12 cellular contexts compared by ENCODE assay signal in the genomic region with DNA sequence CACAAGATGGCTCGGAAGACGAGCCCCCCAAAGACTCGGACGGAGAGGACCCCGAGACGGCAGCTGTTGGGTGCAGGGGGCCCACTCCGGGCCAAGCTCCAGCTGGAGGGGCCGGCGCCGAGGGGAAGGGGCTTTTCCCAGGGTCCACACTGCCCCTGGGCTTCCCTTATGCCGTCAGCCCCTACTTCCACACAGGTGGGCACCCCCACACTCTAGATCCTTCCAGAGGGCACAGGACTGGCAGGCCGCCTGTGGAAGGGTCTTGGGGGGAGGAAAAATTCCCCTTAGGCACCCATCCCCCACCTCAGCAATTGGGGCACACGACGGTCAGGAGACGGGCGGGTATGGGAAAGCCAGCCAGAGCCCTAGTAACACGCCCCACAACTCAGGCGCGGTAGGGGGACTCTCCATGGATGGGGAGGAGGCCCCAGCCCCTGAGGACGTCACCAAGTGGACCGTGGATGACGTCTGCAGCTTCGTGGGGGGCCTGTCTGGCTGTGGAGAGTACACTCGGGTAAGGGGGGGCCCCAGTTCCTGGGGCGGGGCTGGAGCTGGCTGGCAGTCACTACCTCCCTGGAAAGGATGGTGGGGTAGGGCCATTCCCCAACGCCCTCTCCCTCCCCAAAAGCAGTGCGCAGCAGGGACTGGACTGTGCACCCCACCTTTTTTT. TPM values are rescaled to one million over a fixed set of nuclear protein-coding genes. Genes with fewer than 3 reads are reported as not detected.
DNase-seq lines count a peak whose midpoint lies in the region; ATAC-seq, FAIRE-seq and TF ChIP-seq lines count a peak whose summit lies in the region.
"Had no signal": no experiment of that assay in that cellular context is flagged by ENCODE, and none has a peak within 500 bp of the region (broad histone marks: within the 10 kb centered on the region; RNA-seq: fewer than 3 reads in every experiment).

No MANE protein-coding gene starts in this region.

- no peaks in the 10 kb centered on the region for H3K27me3 ChIP-seq in K562 (ENCODE audit: control insufficient read depth in 2 of 2, insufficient read depth in 2 of 2, low read length in 2 of 2)
- peaks cover 0 to 16% of the 10 kb centered on the region in 2 donors for H3K27me3 ChIP-seq in right lobe of liver

- TF ChIP-seq EP300 in K562 (IDR thresholded peaks at IDR 0.05; ENCODE audit: low read length), result no peak

- TF ChIP-seq CTCF in K562 (IDR thresholded peaks at IDR 0.05 in 2 of 3, conservative IDR thresholded peaks at IDR 0.05 in 1 of 3; ENCODE audit: insufficient read depth in 2 of 3, low read depth in 1 of 3, low read length in 3 of 3) (no peak), right lobe of liver (IDR thresholded peaks at IDR 0.05) (no peak)

- H3K79me2 ChIP-seq in K562 (ENCODE audit: control insufficient read depth, insufficient read depth, low read length), result no peaks in the 10 kb centered on the region

- H3K36me3 ChIP-seq in K562 (ENCODE audit: control insufficient read depth, insufficient read depth, low read length), result peaks cover 44% of the 10 kb centered on the region; the same call in 2 of the 3 replicates
- H3K36me3 ChIP-seq in right lobe of liver, result peaks cover 0 to 10% (median 0%) of the 10 kb centered on the region in 4 donors

- no peak overlapping the region for H3K4me2 ChIP-seq in K562 (ENCODE audit: insufficient read depth, low read length)

- H3K4me3 ChIP-seq in K562 (no peak overlapping the region), right lobe of liver (peak overlapping the region in 2 of 3 donors; percentile 27 to 30)

- H3K9me1 ChIP-seq in K562 (ENCODE audit: control insufficient read depth, insufficient read depth, low read length), result no peaks in the 10 kb centered on the region

- H2AFZ ChIP-seq in K562 (ENCODE audit: low read depth, low read length), result no peak overlapping the region

- peaks cover 28 to 92% of the 10 kb centered on the region in 2 experiments for H3K4me1 ChIP-seq in K562 (replicated peaks in 1 of 2; ENCODE audit: control insufficient read depth in 2 of 2, insufficient read depth in 2 of 2, low read length in 2 of 2)
- H3K4me1 ChIP-seq in right lobe of liver, result peaks cover 0 to 18% (median 6%) of the 10 kb centered on the region in 4 donors

- TF ChIP-seq POLR2A in K562 (conservative IDR thresholded peaks at IDR 0.05) (peak; percentile 79), right lobe of liver (IDR thresholded peaks at IDR 0.05) (no peak)

- FAIRE-seq in K562 (lab: Jason Lieb, UNC), result peak; percentile 62

- no TSS peak for BruUV-seq in K562 (replicated peaks; lab: Mats Ljungman, UMichigan)

- 18% methylated on average over 24 of the region's 27 CpGs for WGBS in K562 (ENCODE audit: insufficient coverage, low coverage, missing lambda C conversion rate)
- WGBS in right lobe of liver (ENCODE audit: insufficient coverage, low coverage, low lambda C conversion rate, missing lambda C conversion rate), result 13% methylated on average over 3 of the region's 27 CpGs

- CTCF ChIA-PET in K562 (lab: Yijun Ruan, JAX; ENCODE audit: low intra/inter-chr PET ratio), result no interaction called here

- H3K27ac ChIP-seq in K562 (ENCODE audit: extremely low read depth, low read depth, low read length), result no peak overlapping the region
- H3K27ac ChIP-seq in right lobe of liver, result peak overlapping the region in 1 of 3 donors; percentile 60
- H3K27ac ChIP-seq: epithelial cell of prostate had no signal

- POLR2A ChIA-PET in K562 (lab: Yijun Ruan, JAX), result interaction anchor here (0.6 to 1.4 kb wide), 6 partner anchors 10 to 52 kb away, joined by 3 to 4 read pairs (median 3); a partner anchor contains a TSS

- no peaks in the 10 kb centered on the region for H3K9me3 ChIP-seq in K562 (replicated peaks; ENCODE audit: control insufficient read depth, insufficient read depth, low read depth, low read length)
- H3K9me3 ChIP-seq in right lobe of liver, result no peaks in the 10 kb centered on the region

- in situ Hi-C loops in K562 (cut with MboI), result no loop called here

- H4K20me1 ChIP-seq in K562 (replicated peaks; ENCODE audit: control insufficient read depth, insufficient read depth, low read length), result peaks cover 21% of the 10 kb centered on the region; the same call in 1 of the 2 replicates

- 0 out of 4 replicates have a peak overlapping the region, but pooled peaks of 1 of the 2 experiments have one; percentile 19 for H3K9ac ChIP-seq in K562 (ENCODE audit: insufficient read depth in 1 of 2, low read depth in 2 of 2, low read length in 2 of 2)

- DNase-seq in stimulated activated CD4-positive, alpha-beta T cell treated with anti-CD3 and anti-CD28 coated beads, Interleukin-12 subunit alpha, Interleukin-12 subunit beta, amount 100 ng/mL, for 4 hours, result peak; percentile 25
- no peak for DNase-seq in stimulated activated CD4-positive, alpha-beta T cell treated with anti-CD3 and anti-CD28 coated beads, Interleukin-2, amount 100 ng/mL, for 48 hours
- DNase-seq in K562 (ENCODE audit: extremely low read depth in 1 of 4, low spot score in 3 of 4) (peak; percentile 49 to 57 (median 53)), right lobe of liver (no peak), GDM1 (lab: John Stamatoyannopoulos, UW) (no peak), NOMO-1 treated with DMSO at 0.1 percent for 48 hours (lab: John Stamatoyannopoulos, UW; ENCODE audit: unreplicated experiment) (no peak), occipital lobe (lab: John Stamatoyannopoulos, UW) (no peak)
- DNase-seq: activated CD8-positive, alpha-beta memory T cell treated with anti-CD3 and anti-CD28 coated beads, Interleukin-2, amount 10 ng/mL, durations not matched to agents 7 days and 5 days; NCI-H510A had no signal

- ATAC-seq in K562, result no peak
- no peak for ATAC-seq in right lobe of liver
- no peak for ATAC-seq in HG02642 (IDR thresholded peaks at IDR 0.05; ENCODE audit: poor library complexity, unreplicated experiment)
- ATAC-seq: stimulated activated effector memory CD8-positive, alpha-beta T cell treated with anti-CD3 and anti-CD28 coated beads, Interleukin-12 subunit alpha, Interleukin-12 subunit beta, amount 100 ng/mL, for 72 hours had no signal

- intact Hi-C loops in K562 (cut with micrococcal nuclease) (no loop called here), right lobe of liver (cut with DNase I) (no loop called here)

- no peak for TF ChIP-seq RAD21 in K562 (CRISPR knock-in tag; conservative IDR thresholded peaks at IDR 0.05 in 1 of 2, IDR thresholded peaks at IDR 0.05 in 1 of 2)

RNA-seq across cellular contexts. Expression of a gene that starts 16.1 kb away (rescaled TPM):
- 185 and 348 TPM in 2 replicates for total RNA-seq in K562 (2011; cell fraction: chromatin; rRNA removed; ENCODE audit: low replicate concordance)
- 202 and 208 TPM in 2 replicates for total RNA-seq in K562 (2011; cell fraction: nucleolus; rRNA removed)
- 191 and 196 TPM in 2 replicates for total RNA-seq in K562 (2011; cell fraction: nucleoplasm; rRNA removed)
- total RNA-seq in K562 (2014; rRNA removed) (363 and 418 TPM in 2 replicates), K562 (2014; rRNA removed; fragmentation: Illumina TruSeq; extraction: Trizol) (111 and 128 TPM in 2 replicates), K562 (2015; rRNA removed; fragmentation: Illumina TruSeq; extraction: Trizol) (214 and 216 TPM in 2 replicates), K562 (2021) (407 and 410 TPM in 2 replicates), right lobe of liver (10 to 100 TPM; 28.9 to 36.8 (median 30.2) TPM), occipital lobe (52.7 TPM)
- polyA plus RNA-seq in K562 (2011; rRNA removed) (86.6 and 118 TPM in 2 replicates), K562 (2014; fragmentation: Illumina TruSeq; extraction: Trizol) (200 and 279 TPM in 2 replicates), K562 (2014; fragmentation: Nextera tagmentation; extraction: Ambion mirVana) (1 to 10 TPM; 4.0 to 9.7 TPM), K562 (2014; rRNA removed) (260 and 299 TPM in 2 replicates)
- polyA plus RNA-seq in K562 (2011; cell fraction: cytosol; rRNA removed), result 166 and 242 TPM in 2 replicates
- polyA plus RNA-seq in K562 (2011; cell fraction: nucleus; rRNA removed), result 153 and 201 TPM in 2 replicates
- 162 and 252 TPM in 2 replicates for polyA plus RNA-seq in K562 (2012)
- 113 and 170 TPM in 2 replicates for polyA minus RNA-seq in K562 (2011; rRNA and poly(A)+ RNA removed)
- 169 and 187 TPM in 2 replicates for polyA minus RNA-seq in K562 (2011; cell fraction: cytosol; rRNA and poly(A)+ RNA removed)
- polyA minus RNA-seq in K562 (2011; cell fraction: nucleus; rRNA and poly(A)+ RNA removed), result 36.1 and 52.3 TPM in 2 replicates

RNA-seq across cellular contexts. Expression of a gene that starts 17.4 kb away (rescaled TPM):
- total RNA-seq in K562 (2011; cell fraction: chromatin; rRNA removed; ENCODE audit: low replicate concordance), result 105 and 413 TPM in 2 replicates
- 347 and 361 TPM in 2 replicates for total RNA-seq in K562 (2011; cell fraction: nucleolus; rRNA removed)
- 167 and 188 TPM in 2 replicates for total RNA-seq in K562 (2011; cell fraction: nucleoplasm; rRNA removed)
- total RNA-seq in K562 (2014; rRNA removed) (30.7 and 30.8 TPM in 2 replicates), K562 (2014; rRNA removed; fragmentation: Illumina TruSeq; extraction: Trizol) (1.5 and 2.9 TPM in 2 replicates), K562 (2015; rRNA removed; fragmentation: Illumina TruSeq; extraction: Trizol) (13.0 and 16.3 TPM in 2 replicates), K562 (2021) (58.1 and 71.4 TPM in 2 replicates), right lobe of liver (1 to 10 TPM; 1.9 to 6.7 (median 4.3) TPM), occipital lobe (6.1 TPM)
- polyA plus RNA-seq in K562 (2011; rRNA removed) (18.6 and 49.7 TPM in 2 replicates), K562 (2014; fragmentation: Illumina TruSeq; extraction: Trizol) (7.2 and 22.1 TPM in 2 replicates), K562 (2014; fragmentation: Nextera tagmentation; extraction: Ambion mirVana) (under 1 TPM; 0.14 to 0.55 TPM), K562 (2014; rRNA removed) (67.3 and 84.8 TPM in 2 replicates)
- 22.8 and 35.9 TPM in 2 replicates for polyA plus RNA-seq in K562 (2011; cell fraction: cytosol; rRNA removed)
- polyA plus RNA-seq in K562 (2011; cell fraction: nucleus; rRNA removed), result 819 and 946 TPM in 2 replicates
- polyA plus RNA-seq in K562 (2012), result 31.2 and 45.6 TPM in 2 replicates
- 3.4 and 5.1 TPM in 2 replicates for polyA minus RNA-seq in K562 (2011; rRNA and poly(A)+ RNA removed)
- polyA minus RNA-seq in K562 (2011; cell fraction: cytosol; rRNA and poly(A)+ RNA removed), result 8.9 and 14.1 TPM in 2 replicates
- 72.0 and 97.5 TPM in 2 replicates for polyA minus RNA-seq in K562 (2011; cell fraction: nucleus; rRNA and poly(A)+ RNA removed)

RNA-seq across cellular contexts. Expression of a gene that starts 19.3 kb away (rescaled TPM):
- total RNA-seq in K562 (2011; cell fraction: chromatin; rRNA removed; ENCODE audit: low replicate concordance), result 0.42 and 1.3 TPM in 2 replicates
- total RNA-seq in K562 (2011; cell fraction: nucleolus; rRNA removed), result 1.2 and 1.8 TPM in 2 replicates
- total RNA-seq in K562 (2011; cell fraction: nucleoplasm; rRNA removed), result 0.31 and 0.44 TPM in 2 replicates
- total RNA-seq in K562 (2014; rRNA removed), result 0.41 and 0.82 TPM in 2 replicates
- total RNA-seq in K562 (2014; rRNA removed; fragmentation: Illumina TruSeq; extraction: Trizol), result 0.07 TPM in 1 of 2 replicates, not detected in the other
- 0.11 and 0.26 TPM in 2 replicates for total RNA-seq in K562 (2015; rRNA removed; fragmentation: Illumina TruSeq; extraction: Trizol)
- total RNA-seq in K562 (2021), result 0.38 and 0.49 TPM in 2 replicates
- polyA plus RNA-seq in K562 (2011; rRNA removed), result 0.24 and 0.31 TPM in 2 replicates
- 0.37 and 0.73 TPM in 2 replicates for polyA plus RNA-seq in K562 (2011; cell fraction: cytosol; rRNA removed)
- 1.6 and 3.1 TPM in 2 replicates for polyA plus RNA-seq in K562 (2011; cell fraction: nucleus; rRNA removed)
- 0.36 and 0.64 TPM in 2 replicates for polyA plus RNA-seq in K562 (2012)
- polyA plus RNA-seq in K562 (2014; fragmentation: Illumina TruSeq; extraction: Trizol), result not detected in 2 replicates
- under 1 TPM in 1 of 2 experiments, not detected in 1; 0.08 TPM for polyA plus RNA-seq in K562 (2014; fragmentation: Nextera tagmentation; extraction: Ambion mirVana)
- 0.07 and 0.32 TPM in 2 replicates for polyA plus RNA-seq in K562 (2014; rRNA removed)
- polyA minus RNA-seq in K562 (2011; rRNA and poly(A)+ RNA removed), result not detected in 2 replicates
- polyA minus RNA-seq in K562 (2011; cell fraction: cytosol; rRNA and poly(A)+ RNA removed), result 1.3 and 3.5 TPM in 2 replicates
- polyA minus RNA-seq in K562 (2011; cell fraction: nucleus; rRNA and poly(A)+ RNA removed), result 0.94 and 1.6 TPM in 2 replicates
- total RNA-seq in right lobe of liver, result 1 to 10 TPM; 2.1 to 4.3 (median 3.7) TPM
- 0.16 TPM for total RNA-seq in occipital lobe

RNA-seq across cellular contexts. Expression of a gene that starts 23.3 kb away (rescaled TPM):
- total RNA-seq in K562 (2011; cell fraction: chromatin; rRNA removed; ENCODE audit: low replicate concordance), result 0.99 and 3.5 TPM in 2 replicates
- 1.2 and 2.6 TPM in 2 replicates for total RNA-seq in K562 (2011; cell fraction: nucleolus; rRNA removed)
- 0.88 and 1.6 TPM in 2 replicates for total RNA-seq in K562 (2011; cell fraction: nucleoplasm; rRNA removed)
- total RNA-seq in K562 (2014; rRNA removed) (0.09 and 0.69 TPM in 2 replicates), K562 (2014; rRNA removed; fragmentation: Illumina TruSeq; extraction: Trizol) (0.07 TPM in 1 of 2 replicates, not detected in the other), K562 (2015; rRNA removed; fragmentation: Illumina TruSeq; extraction: Trizol) (0.11 and 0.18 TPM in 2 replicates), K562 (2021) (1.2 and 1.5 TPM in 2 replicates), right lobe of liver (1 to 10 TPM in 1 of 6 experiments, under 1 TPM in 4, not detected in 1; 0.11 to 2.4 (median 0.26) TPM), occipital lobe (not detected)
- polyA plus RNA-seq in K562 (2011; rRNA removed) (0.13 and 0.34 TPM in 2 replicates), K562 (2014; fragmentation: Illumina TruSeq; extraction: Trizol) (0.13 and 0.69 TPM in 2 replicates), K562 (2014; fragmentation: Nextera tagmentation; extraction: Ambion mirVana) (not detected), K562 (2014; rRNA removed) (0.52 and 0.80 TPM in 2 replicates)
- 0.12 and 0.37 TPM in 2 replicates for polyA plus RNA-seq in K562 (2011; cell fraction: cytosol; rRNA removed)
- polyA plus RNA-seq in K562 (2011; cell fraction: nucleus; rRNA removed), result 2.6 and 3.6 TPM in 2 replicates
- 0.47 and 1.4 TPM in 2 replicates for polyA plus RNA-seq in K562 (2012)
- not detected in 2 replicates for polyA minus RNA-seq in K562 (2011; rRNA and poly(A)+ RNA removed)
- polyA minus RNA-seq in K562 (2011; cell fraction: cytosol; rRNA and poly(A)+ RNA removed), result 0.55 TPM in 1 of 2 replicates, not detected in the other
- polyA minus RNA-seq in K562 (2011; cell fraction: nucleus; rRNA and poly(A)+ RNA removed), result 1.3 and 1.8 TPM in 2 replicates

RNA-seq across cellular contexts. Expression of a gene that starts 38.9 kb away (rescaled TPM):
- 0.30 and 1.0 TPM in 2 replicates for total RNA-seq in K562 (2011; cell fraction: chromatin; rRNA removed; ENCODE audit: low replicate concordance)
- total RNA-seq in K562 (2011; cell fraction: nucleolus; rRNA removed), result 0.39 and 0.67 TPM in 2 replicates
- 0.23 and 0.29 TPM in 2 replicates for total RNA-seq in K562 (2011; cell fraction: nucleoplasm; rRNA removed)
- total RNA-seq in K562 (2014; rRNA removed), result not detected in 2 replicates
- total RNA-seq in K562 (2014; rRNA removed; fragmentation: Illumina TruSeq; extraction: Trizol), result not detected in 2 replicates
- not detected in 2 replicates for total RNA-seq in K562 (2015; rRNA removed; fragmentation: Illumina TruSeq; extraction: Trizol)
- not detected in 2 replicates for total RNA-seq in K562 (2021)
- polyA plus RNA-seq in K562 (2011; rRNA removed), result 0.04 TPM in 1 of 2 replicates, not detected in the other
- 0.06 TPM in 1 of 2 replicates, not detected in the other for polyA plus RNA-seq in K562 (2011; cell fraction: cytosol; rRNA removed)
- polyA plus RNA-seq in K562 (2011; cell fraction: nucleus; rRNA removed), result 0.18 and 0.25 TPM in 2 replicates
- polyA plus RNA-seq in K562 (2012), result 0.46 and 0.48 TPM in 2 replicates
- not detected in 2 replicates for polyA plus RNA-seq in K562 (2014; fragmentation: Illumina TruSeq; extraction: Trizol)
- polyA plus RNA-seq in K562 (2014; fragmentation: Nextera tagmentation; extraction: Ambion mirVana), result not detected
- polyA plus RNA-seq in K562 (2014; rRNA removed), result not detected in 2 replicates
- not detected in 2 replicates for polyA minus RNA-seq in K562 (2011; rRNA and poly(A)+ RNA removed)
- not detected in 2 replicates for polyA minus RNA-seq in K562 (2011; cell fraction: cytosol; rRNA and poly(A)+ RNA removed)
- polyA minus RNA-seq in K562 (2011; cell fraction: nucleus; rRNA and poly(A)+ RNA removed), result 0.33 TPM in 1 of 2 replicates, not detected in the other
- under 1 TPM in 4 of 6 experiments, not detected in 2; 0.18 to 0.46 (median 0.28) TPM for total RNA-seq in right lobe of liver
- total RNA-seq in occipital lobe, result 0.47 TPM
- total RNA-seq: activated CD8-positive, alpha-beta memory T cell treated with anti-CD3 and anti-CD28 coated beads, Interleukin-2, amount 10 ng/mL, durations not matched to agents 7 days and 5 days had no signal

Comparison
In these comparisons a context has a peak if more than half of its experiments do, and no peak if none do; other contexts are left out.
1. DNase-seq: peak in stimulated activated CD4-positive, alpha-beta T cell treated with anti-CD3 and anti-CD28 coated beads, Interleukin-12 subunit alpha, Interleukin-12 subunit beta, amount 100 ng/mL, for 4 hours (single experiment) and K562 (4 of 4); none in stimulated activated CD4-positive, alpha-beta T cell treated with anti-CD3 and anti-CD28 coated beads, Interleukin-2, amount 100 ng/mL, for 48 hours (0 of 2), right lobe of liver (0 of 3), GDM1 (single experiment), NOMO-1 treated with DMSO at 0.1 percent for 48 hours (single experiment) and occipital lobe (single experiment).